ENCODE assay signal across 9 cellular contexts in genomic region chr4:112515278-112516075, GRCh38. TPM values are rescaled to one million over a fixed set of nuclear protein-coding genes. Genes with fewer than 3 reads are reported as not detected.
A peak's percentile ranks its signal among the peaks of the same experiment; 100 is the strongest.
DNase-seq lines count a peak whose midpoint lies in the region; ATAC-seq and TF ChIP-seq lines count a peak whose summit lies in the region.
"Had no signal": no experiment of that assay in that cellular context is flagged by ENCODE, and none has a peak within 500 bp of the region (broad histone marks: within the 10 kb centered on the region; RNA-seq: fewer than 3 reads in every experiment).

No MANE protein-coding gene starts in this region.

- H3K36me3 ChIP-seq in RWPE2 (ENCODE audit: low read depth) (no peaks in the 10 kb centered on the region), lung (ENCODE audit: control insufficient read depth in 2 of 2, insufficient read depth in 2 of 2, low read length in 2 of 2) (no peaks in the 10 kb centered on the region), thyroid gland (no peaks in the 10 kb centered on the region)

- intact Hi-C loops in dendritic cell treated with granulocyte-macrophage colony-stimulating factor and Interleukin-4, amounts not matched to agents 40 ng/mL and 50 ng/mL, for 4 days (cut with micrococcal nuclease), result no loop called here
- intact Hi-C loops in thyroid gland (cut with DNase I), result no loop called here

- peaks cover 7% of the 10 kb centered on the region for H3K4me1 ChIP-seq in RWPE2 (ENCODE audit: insufficient read depth, poor library complexity, severe bottlenecking)
- peaks cover 6 to 23% of the 10 kb centered on the region in 2 donors for H3K4me1 ChIP-seq in lung (ENCODE audit: control insufficient read depth in 2 of 2, insufficient read depth in 2 of 2, low read length in 2 of 2)
- peaks cover 24 to 32% of the 10 kb centered on the region in 2 donors for H3K4me1 ChIP-seq in thyroid gland

- H3K27me3 ChIP-seq in RWPE2 (ENCODE audit: insufficient read depth, poor library complexity, severe bottlenecking), result peaks cover 98% of the 10 kb centered on the region
- peaks cover 13% of the 10 kb centered on the region for H3K27me3 ChIP-seq in lung (ENCODE audit: control insufficient read depth, insufficient read depth)
- peaks cover 71% of the 10 kb centered on the region for H3K27me3 ChIP-seq in thyroid gland

- H3K27ac ChIP-seq in RWPE2 (ENCODE audit: poor library complexity, severe bottlenecking) (no peak overlapping the region), lung (ENCODE audit: low read depth in 1 of 2, low read length in 1 of 2) (no peak overlapping the region), thyroid gland (no peak overlapping the region)

- H3K27me3 Mint-ChIP-seq in dendritic cell treated with granulocyte-macrophage colony-stimulating factor and Interleukin-4, amounts not matched to agents 40 ng/mL and 50 ng/mL, for 4 days, result peaks cover 97% of the 10 kb centered on the region

- peak overlapping the region; percentile 30 for H3K4me3 ChIP-seq in RWPE2 (ENCODE audit: severe bottlenecking)
- H3K4me3 ChIP-seq in lung, result peak overlapping the region; percentile 37
- peak overlapping the region; percentile 12 to 38 (median 34) for H3K4me3 ChIP-seq in thyroid gland (replicated peaks in 1 of 3)

- peaks cover 63% of the 10 kb centered on the region for H3K4me1 Mint-ChIP-seq in dendritic cell treated with granulocyte-macrophage colony-stimulating factor and Interleukin-4, amounts not matched to agents 40 ng/mL and 50 ng/mL, for 4 days (ENCODE audit: low read depth)

- H3K36me3 Mint-ChIP-seq in dendritic cell treated with granulocyte-macrophage colony-stimulating factor and Interleukin-4, amounts not matched to agents 40 ng/mL and 50 ng/mL, for 4 days (ENCODE audit: low read depth), result peaks cover 6% of the 10 kb centered on the region

- H3K4me3 Mint-ChIP-seq in dendritic cell treated with granulocyte-macrophage colony-stimulating factor and Interleukin-4, amounts not matched to agents 40 ng/mL and 50 ng/mL, for 4 days, result peak overlapping the region; percentile 89

- TF ChIP-seq CTCF in RWPE2 (IDR thresholded peaks at IDR 0.05; ENCODE audit: poor library complexity, severe bottlenecking), result no peak
- no peak for TF ChIP-seq CTCF in lung (IDR thresholded peaks at IDR 0.05; ENCODE audit: control extremely low read depth, extremely low read depth)
- no peak for TF ChIP-seq CTCF in thyroid gland (IDR thresholded peaks at IDR 0.05)

- TF ChIP-seq POLR2A in thyroid gland (IDR thresholded peaks at IDR 0.05), result no peak

- no peaks in the 10 kb centered on the region for H3K9me3 ChIP-seq in RWPE2 (ENCODE audit: severe bottlenecking)
- H3K9me3 ChIP-seq in lung (ENCODE audit: control insufficient read depth in 2 of 2, insufficient read depth in 1 of 2, low read length in 1 of 2), result peaks cover 0 to 17% of the 10 kb centered on the region in 2 donors
- no peaks in the 10 kb centered on the region for H3K9me3 ChIP-seq in thyroid gland

- 1% methylated on average over 84 to 87 of the region's 87 CpGs for WGBS in lung, 2 donors
- 0 to 1% methylated on average over 16 to 34 of the region's 87 CpGs for WGBS in thyroid gland, 2 donors

- peak; percentile 25 for ATAC-seq in GM19351 (IDR thresholded peaks at IDR 0.05; ENCODE audit: unreplicated experiment)
- peak; percentile 22 for ATAC-seq in HG03196 (IDR thresholded peaks at IDR 0.05; ENCODE audit: unreplicated experiment)
- peak; percentile 61 for ATAC-seq in RWPE2 (ENCODE audit: low read depth)
- peak; percentile 35 for ATAC-seq in lung (ENCODE audit: insufficient read depth, low FRiP score)

- no peak overlapping the region for H3K27ac Mint-ChIP-seq in dendritic cell treated with granulocyte-macrophage colony-stimulating factor and Interleukin-4, amounts not matched to agents 40 ng/mL and 50 ng/mL, for 4 days

- no peaks in the 10 kb centered on the region for H3K9me3 Mint-ChIP-seq in dendritic cell treated with granulocyte-macrophage colony-stimulating factor and Interleukin-4, amounts not matched to agents 40 ng/mL and 50 ng/mL, for 4 days

- DNase-seq in Daoy (ENCODE audit: low read depth) (peak; percentile 33), RWPE2 (ENCODE audit: low spot score) (no peak), lung (ENCODE audit: low spot score) (no peak), thyroid gland (peak in 1 of 2 donors; percentile 32), kidney glomerular epithelial cell (lab: John Stamatoyannopoulos, UW) (no peak)

RNA-seq across cellular contexts. Expression of gene NEUROG2, which starts 0.5 kb away (rescaled TPM):
- 0.06 TPM in 1 of 2 replicates, not detected in the other for total RNA-seq in Daoy (2014; rRNA removed; shearing (Covaris generic))
- total RNA-seq in lung, result not detected
- not detected for polyA plus RNA-seq in lung
- total RNA-seq in thyroid gland, result not detected
- total RNA-seq: subcutaneous adipose tissue had no signal
